23 cellular contexts compared by ENCODE assay signal in genomic region chr1:175891783-175892309, GRCh38.
"Had no signal": no experiment of that assay in that cellular context is flagged by ENCODE, and none has a peak within 500 bp of the region (broad histone marks: within the 10 kb centered on the region; RNA-seq: fewer than 3 reads in every experiment).

No MANE protein-coding gene starts in this region.

- H3K4me3 ChIP-seq: SJSA1, SK-N-MC had no signal

- H3K9ac ChIP-seq: KMS-11 had no signal

- H3K27ac ChIP-seq: KMS-11, SJSA1, SK-N-MC had no signal

- H3K9me3 ChIP-seq: SJSA1 had no signal

- H3K27me3 ChIP-seq: SJSA1 had no signal

- H3K4me1 ChIP-seq: SJSA1 had no signal

- DNase-seq: IMR-90, Kasumi-1, MM.1S, NCI-H1092 treated with DMSO at 0.1 percent for 48 hours, NCI-H1436, NCI-H187, NCI-H2029, NCI-H2081 treated with DMSO at 0.1 percent for 48 hours, NCI-H2171, NCI-H226, NCI-H446, NCI-H510A, NCI-H524 treated with DMSO at 0.1 percent for 48 hours, NCI-H69, NCI-H774, Right ventricle myocardium superior, RPMI8226, SIG-M5 had no signal

- H3K36me3 ChIP-seq: SJSA1 had no signal

- FAIRE-seq: HepG2, RCC 7860 had no signal

- ATAC-seq: HepG2 had no signal
